Comparison of ENCODE assay signal across 17 cellular contexts in genomic region chr6:45685076-45685475, GRCh38.
DNase-seq lines count a peak whose midpoint lies in the region; ATAC-seq and TF ChIP-seq lines count a peak whose summit lies in the region.
"Had no signal": no experiment of that assay in that cellular context is flagged by ENCODE, and none has a peak within 500 bp of the region (broad histone marks: within the 10 kb centered on the region; RNA-seq: fewer than 3 reads in every experiment).

No MANE protein-coding gene starts in this region.

- H3K4me3 ChIP-seq in SJCRH30 (no peak overlapping the region), astrocyte of the spinal cord (ENCODE audit: low read depth, low read length) (no peak overlapping the region)
- H3K4me3 ChIP-seq: BLaER1 treated with 17β-estradiol and CSF1 and Interleukin-3, amounts not matched to agents 10 nM and 100 nM; GM12878; GM23248; HAP-1 had no signal

- peak; percentile 80 to 82 for DNase-seq in SJCRH30
- peak; percentile 24 for DNase-seq in astrocyte of the spinal cord (ENCODE audit: low read depth, low spot score)
- DNase-seq in kidney glomerular epithelial cell (lab: John Stamatoyannopoulos, UW) = peak; percentile 59
- no peak for DNase-seq in activated CD4-positive, alpha-beta memory T cell treated with anti-CD3 and anti-CD28 coated beads, Interleukin-2, amount 10 ng/mL, durations not matched to agents 7 days and 5 days
- no peak for DNase-seq in stimulated activated naive CD8-positive, alpha-beta T cell treated with anti-CD3 and anti-CD28 coated beads, Interleukin-15, Interleukin-2, amounts not matched to agents 100 U/mL and 50 U/mL, for 24 hours
- DNase-seq: Calu3; CD8-positive, alpha-beta T cell; DND-41; EL; GM23248; IMR-90 had no signal

- no peak overlapping the region for H3K27ac Mint-ChIP-seq in activated CD4-positive, alpha-beta memory T cell treated with anti-CD3 and anti-CD28 coated beads, Interleukin-2, amount 10 ng/mL, durations not matched to agents 7 days and 5 days
- H3K27ac Mint-ChIP-seq: B cell; CD8-positive, alpha-beta T cell had no signal

- peaks cover 8% of the 10 kb centered on the region; the same call in 1 of the 2 replicates for H3K9me3 ChIP-seq in SJCRH30 (replicated peaks)
- H3K9me3 ChIP-seq: HAP-1 had no signal

- peak overlapping the region; percentile 12; the same call in 1 of the 2 replicates for H3K27ac ChIP-seq in SJCRH30
- H3K27ac ChIP-seq: BLaER1 treated with 17β-estradiol and CSF1 and Interleukin-3, amounts not matched to agents 10 nM and 100 nM; GM23248 had no signal

- no peaks in the 10 kb centered on the region for H3K36me3 ChIP-seq in SJCRH30
- H3K36me3 ChIP-seq: BLaER1 treated with 17β-estradiol and CSF1 and Interleukin-3, amounts not matched to agents 10 nM and 100 nM; HAP-1 had no signal

- no peak overlapping the region for H3K4me3 Mint-ChIP-seq in activated CD4-positive, alpha-beta memory T cell treated with anti-CD3 and anti-CD28 coated beads, Interleukin-2, amount 10 ng/mL, durations not matched to agents 7 days and 5 days
- H3K4me3 Mint-ChIP-seq: B cell; CD8-positive, alpha-beta T cell had no signal

- H3K27me3 Mint-ChIP-seq in activated CD4-positive, alpha-beta memory T cell treated with anti-CD3 and anti-CD28 coated beads, Interleukin-2, amount 10 ng/mL, durations not matched to agents 7 days and 5 days = no peaks in the 10 kb centered on the region
- H3K27me3 Mint-ChIP-seq: B cell had no signal

- peaks cover 16% of the 10 kb centered on the region for H3K36me3 Mint-ChIP-seq in activated CD4-positive, alpha-beta memory T cell treated with anti-CD3 and anti-CD28 coated beads, Interleukin-2, amount 10 ng/mL, durations not matched to agents 7 days and 5 days (ENCODE audit: low read depth)
- H3K36me3 Mint-ChIP-seq: CD8-positive, alpha-beta T cell had no signal

- CTCF ChIA-PET in activated CD4-positive, alpha-beta memory T cell treated with anti-CD3 and anti-CD28 coated beads, Interleukin-2, amount 10 ng/mL, durations not matched to agents 7 days and 5 days (lab: Charles Lee) = interaction anchor here (1.4 kb wide), 1 partner anchor 29 kb away, joined by 3 read pairs; no protein-coding TSS in a partner anchor

- H3K27me3 ChIP-seq in SJCRH30 = no peaks in the 10 kb centered on the region

- POLR2A ChIA-PET in activated CD4-positive, alpha-beta memory T cell treated with anti-CD3 and anti-CD28 coated beads, Interleukin-2, amount 10 ng/mL, durations not matched to agents 7 days and 5 days (lab: Charles Lee) = no interaction called here

- peaks cover 18% of the 10 kb centered on the region for H3K9me3 Mint-ChIP-seq in activated CD4-positive, alpha-beta memory T cell treated with anti-CD3 and anti-CD28 coated beads, Interleukin-2, amount 10 ng/mL, durations not matched to agents 7 days and 5 days

- in situ Hi-C loops in astrocyte of the spinal cord (cut with HindIII; ENCODE audit: low sequenced_read_pairs) = no loop called here

- peaks cover 15% of the 10 kb centered on the region for H3K4me1 ChIP-seq in SJCRH30
- H3K4me1 ChIP-seq: HAP-1 had no signal

- H3K4me1 Mint-ChIP-seq in activated CD4-positive, alpha-beta memory T cell treated with anti-CD3 and anti-CD28 coated beads, Interleukin-2, amount 10 ng/mL, durations not matched to agents 7 days and 5 days = peaks cover 23% of the 10 kb centered on the region

- no peak for ATAC-seq in GM19328 (IDR thresholded peaks at IDR 0.05; ENCODE audit: unreplicated experiment)
- no peak for ATAC-seq in stimulated activated naive CD8-positive, alpha-beta T cell treated with anti-CD3 and anti-CD28 coated beads, Interleukin-15, Interleukin-2, amounts not matched to agents 100 U/mL and 50 U/mL, for 24 hours
- ATAC-seq in HG02623 (IDR thresholded peaks at IDR 0.05; ENCODE audit: unreplicated experiment) = no peak
- ATAC-seq: CD8-positive, alpha-beta T cell; GM12878 had no signal

- no peak for TF ChIP-seq CTCF in astrocyte of the spinal cord (IDR thresholded peaks at IDR 0.05; ENCODE audit: low read depth, low read length)

Comparison
In these comparisons a context has a peak if more than half of its experiments do, and no peak if none do; other contexts are left out.
1. DNase-seq: peak in SJCRH30 (2 of 2), astrocyte of the spinal cord (single experiment) and kidney glomerular epithelial cell (single experiment); none in activated CD4-positive, alpha-beta memory T cell treated with anti-CD3 and anti-CD28 coated beads, Interleukin-2, amount 10 ng/mL, durations not matched to agents 7 days and 5 days (single experiment) and stimulated activated naive CD8-positive, alpha-beta T cell treated with anti-CD3 and anti-CD28 coated beads, Interleukin-15, Interleukin-2, amounts not matched to agents 100 U/mL and 50 U/mL, for 24 hours (single experiment).